8 cellular contexts compared by ENCODE assay signal in the genomic region with DNA sequence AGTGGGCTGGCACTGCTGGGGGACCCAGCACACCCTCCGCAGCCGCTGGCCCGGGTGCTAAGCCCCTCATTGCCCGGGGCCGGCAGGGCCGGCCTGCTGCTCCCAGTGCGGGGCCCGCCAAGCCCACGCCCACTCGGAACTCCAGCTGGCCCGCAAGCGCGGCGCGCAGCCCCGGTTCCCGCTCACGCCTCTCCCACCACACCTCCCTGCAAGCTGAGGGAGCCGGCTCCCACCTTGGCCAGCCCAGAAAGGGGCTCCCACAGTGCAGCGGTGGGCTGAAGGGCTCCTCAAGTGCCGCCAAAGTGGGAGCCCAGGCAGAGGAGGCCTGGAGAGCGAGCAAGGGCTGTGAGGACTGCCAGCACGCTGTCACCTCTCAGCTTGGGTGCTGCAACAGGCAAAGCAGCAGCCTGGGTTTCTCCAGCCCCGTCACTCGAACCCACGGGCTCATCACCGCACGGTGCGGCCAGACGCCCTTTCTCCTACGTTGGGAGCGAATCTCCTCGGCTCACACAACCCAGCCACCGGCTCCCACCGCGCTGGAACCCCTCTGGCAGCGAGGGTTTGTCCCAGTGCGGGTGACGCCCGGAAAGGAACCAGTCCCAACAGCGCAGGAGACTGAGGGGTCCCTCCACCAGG. TPM values are rescaled to one million over a fixed set of nuclear protein-coding genes. Genes with fewer than 3 reads are reported as not detected.
DNase-seq lines count a peak whose midpoint lies in the region; ATAC-seq and TF ChIP-seq lines count a peak whose summit lies in the region.
"Not testable (repeated sequence)": the region's sequence is repeated elsewhere in the genome, so short reads cannot be mapped to it uniquely, and the experiment has no call there.

No MANE protein-coding gene starts in this region.

- H3K4me2 ChIP-seq in neural cell (ENCODE audit: low read length) = not testable (repeated sequence)

- H4K20me1 ChIP-seq in neural cell (ENCODE audit: insufficient read depth) = not testable (repeated sequence)

- peaks cover 56% of the 10 kb centered on the region for H3K79me2 ChIP-seq in neural cell (replicated peaks; ENCODE audit: insufficient read depth, low read length)

- DNase-seq in GM06990 (ENCODE audit: extremely low read depth, insufficient read length); SK-N-MC (ENCODE audit: low read depth, low spot score): not testable (repeated sequence)
- DNase-seq in adrenal gland (peak in 2 of 7 donors; percentile 21 to 53), Right ventricle myocardium inferior (ENCODE audit: missing footprints) (peak; percentile 60)

- ATAC-seq in GM21786 (IDR thresholded peaks at IDR 0.05; ENCODE audit: unreplicated experiment) (peak; percentile 21), HG03442 (IDR thresholded peaks at IDR 0.05; ENCODE audit: unreplicated experiment) (peak; percentile 16), Right ventricle myocardium inferior (peak; percentile 34)

- H3K9me3 ChIP-seq in SK-N-MC (ENCODE audit: low read depth, low read length); adrenal gland (replicated peaks in 1 of 3); neural cell (ENCODE audit: low read length); stomach smooth muscle (ENCODE audit: control insufficient read depth in 2 of 2, low read length in 2 of 2): not testable (repeated sequence)

- not testable (repeated sequence) for TF ChIP-seq POLR2A in adrenal gland (IDR thresholded peaks at IDR 0.05)

- not testable (repeated sequence) for TF ChIP-seq EP300 in neural cell (conservative IDR thresholded peaks at IDR 0.05; ENCODE audit: poor library complexity, severe bottlenecking)

- H3K27me3 ChIP-seq in GM06990 (replicated peaks; ENCODE audit: control insufficient read depth, insufficient read depth, low read length); adrenal gland; neural cell (ENCODE audit: insufficient read depth, low read depth, low read length); stomach smooth muscle (ENCODE audit: control insufficient read depth in 1 of 2, insufficient read depth in 2 of 2, low read length in 2 of 2): not testable (repeated sequence)

- not testable (repeated sequence) for H3F3A ChIP-seq in neural cell (ENCODE audit: insufficient read depth, low read length, poor library complexity, severe bottlenecking)

- H3K9me2 ChIP-seq in neural cell (ENCODE audit: insufficient read depth, low read length) = not testable (repeated sequence)

- not testable (repeated sequence) for H3K27ac ChIP-seq in SK-N-MC
- H3K27ac ChIP-seq in adrenal gland = peak overlapping the region; percentile 64 to 98 (median 97)
- H3K27ac ChIP-seq in neural cell (ENCODE audit: low read length) = peak overlapping the region; percentile 89
- peak overlapping the region; percentile 94 for H3K27ac ChIP-seq in stomach smooth muscle (ENCODE audit: low read length)

- 0 to 3% (median 1%) methylated on average over 6 to 41 of the region's 41 CpGs for WGBS in adrenal gland, 4 donors

- H2AFZ ChIP-seq in neural cell (ENCODE audit: low read depth, low read length) = peak overlapping the region; percentile 99

- TF ChIP-seq CTCF in GM06990 (IDR thresholded peaks at IDR 0.05; ENCODE audit: insufficient read depth, low read length, poor library complexity, severe bottlenecking); adrenal gland (IDR thresholded peaks at IDR 0.05); neural cell (IDR thresholded peaks at IDR 0.05; ENCODE audit: poor library complexity, severe bottlenecking): not testable (repeated sequence)

- H3K36me3 ChIP-seq in GM06990 (ENCODE audit: control insufficient read depth, insufficient read depth, low read length); SK-N-MC (ENCODE audit: insufficient read depth, low read length); adrenal gland (replicated peaks in 1 of 2); neural cell (ENCODE audit: insufficient read depth, low read length); stomach smooth muscle (ENCODE audit: control insufficient read depth in 2 of 2, insufficient read depth in 2 of 2, low read length in 2 of 2): not testable (repeated sequence)

- H3K9ac ChIP-seq in SK-N-MC (ENCODE audit: insufficient read length) = not testable (repeated sequence)
- H3K9ac ChIP-seq in neural cell (ENCODE audit: low read length) = peak overlapping the region; percentile 91
- peak overlapping the region; percentile 96 to 98 for H3K9ac ChIP-seq in stomach smooth muscle (ENCODE audit: low read length in 2 of 2)

- intact Hi-C loops in adrenal gland (cut with DNase I) (loop anchor here in 1 of 2 donors (10.0 kb wide), 2 partner anchors 90 kb away; no protein-coding TSS in a partner anchor), Right ventricle myocardium inferior (cut with DNase I) (loop anchor here (2.0 to 5.0 kb wide), 3 partner anchors 82 to 184 kb away; a partner anchor contains a TSS)

- not testable (repeated sequence) for TF ChIP-seq RAD21 in neural cell (conservative IDR thresholded peaks at IDR 0.05)

- H3K4me3 ChIP-seq in GM06990 (replicated peaks; ENCODE audit: low read depth, low read length) = peak overlapping the region; percentile 100
- peak overlapping the region; percentile 97 for H3K4me3 ChIP-seq in SK-N-MC
- peak overlapping the region; percentile 85 to 91 (median 88) for H3K4me3 ChIP-seq in adrenal gland
- H3K4me3 ChIP-seq in neural cell (ENCODE audit: low read length) = peak overlapping the region; percentile 70
- H3K4me3 ChIP-seq in stomach smooth muscle (ENCODE audit: low read length in 2 of 2) = peak overlapping the region; percentile 86 to 99

- peaks cover 6 to 31% of the 10 kb centered on the region in 2 donors for H3K4me1 ChIP-seq in adrenal gland (replicated peaks in 1 of 2)
- not testable (repeated sequence) for H3K4me1 ChIP-seq in stomach smooth muscle (ENCODE audit: control insufficient read depth, insufficient read depth, low read length)

RNA-seq across cellular contexts. Expression of a gene that starts 0.4 kb away (rescaled TPM):
- total RNA-seq in adrenal gland (10 to 100 TPM in 7 of 8 donors, 1 to 10 TPM in 1; 2.6 to 74.6 (median 18.0) TPM), Right ventricle myocardium inferior (6.1 TPM)
- polyA plus RNA-seq in adrenal gland (10 to 100 TPM; 19.8 to 26.1 (median 22.7) TPM), neural cell (84.5 and 92.9 TPM in 2 replicates)
- 63.8 and 64.7 TPM in 2 replicates for polyA minus RNA-seq in neural cell

RNA-seq across cellular contexts. Expression of a gene that starts 0.7 kb away (rescaled TPM):
- total RNA-seq in adrenal gland (10 to 100 TPM in 3 of 8 donors, 1 to 10 TPM in 5; 4.7 to 25.6 (median 9.4) TPM), Right ventricle myocardium inferior (11.5 TPM)
- polyA plus RNA-seq in adrenal gland (10 to 100 TPM in 1 of 3 donors, 1 to 10 TPM in 2; 5.1 to 11.2 (median 5.1) TPM), neural cell (10.9 and 17.5 TPM in 2 replicates)
- polyA minus RNA-seq in neural cell = 21.4 and 23.8 TPM in 2 replicates
